Comparison of ENCODE assay signal across 14 cellular contexts in genomic region chr11:89436071-89436470, GRCh38. TPM values are rescaled to one million over a fixed set of nuclear protein-coding genes. Genes with fewer than 3 reads are reported as not detected.
DNase-seq lines count a peak whose midpoint lies in the region; ATAC-seq lines count a peak whose summit lies in the region.
"Had no signal": no experiment of that assay in that cellular context is flagged by ENCODE, and none has a peak within 500 bp of the region (broad histone marks: within the 10 kb centered on the region; RNA-seq: fewer than 3 reads in every experiment).

No MANE protein-coding gene starts in this region.

- H2BK15ac ChIP-seq in mesendoderm (replicated peaks; ENCODE audit: low read depth) = no peak overlapping the region

- no peak overlapping the region for H4K5ac ChIP-seq in mesendoderm (ENCODE audit: low read length)

- H3K18ac ChIP-seq in mesendoderm (ENCODE audit: low read length) = no peak overlapping the region

- no peak overlapping the region for H3K4me3 ChIP-seq in mesendoderm (ENCODE audit: low read length)

- WGBS in mesendoderm (ENCODE audit: extremely low coverage, insufficient coverage, low lambda C conversion rate) = no CpG with 5 or more reads among the region's 3 CpGs

- H3K27ac ChIP-seq in mesendoderm (ENCODE audit: low read depth, low read length) = no peak overlapping the region
- H3K27ac ChIP-seq: neutrophil had no signal

- no peak overlapping the region for H3K23ac ChIP-seq in mesendoderm (ENCODE audit: low read length)

- H3K79me1 ChIP-seq in mesendoderm (ENCODE audit: low read length) = no peaks in the 10 kb centered on the region

- no peak overlapping the region for H3K4me2 ChIP-seq in mesendoderm (ENCODE audit: low read length)

- intact Hi-C loops in left colon (cut with DNase I, micrococcal nuclease) = no loop called here

- no peaks in the 10 kb centered on the region for H3K4me1 ChIP-seq in mesendoderm (ENCODE audit: control insufficient read depth, low read depth, low read length)

- no peaks in the 10 kb centered on the region for H3K27me3 ChIP-seq in mesendoderm (ENCODE audit: insufficient read depth, low read length, poor library complexity)
- H3K27me3 ChIP-seq: neutrophil had no signal

- no peak overlapping the region for H2BK5ac ChIP-seq in mesendoderm (ENCODE audit: low read length)

- H3K9ac ChIP-seq in mesendoderm (ENCODE audit: low read length) = no peak overlapping the region

- H4K8ac ChIP-seq in mesendoderm (ENCODE audit: low read depth, low read length) = no peak overlapping the region

- ATAC-seq in GM21367 (IDR thresholded peaks at IDR 0.05; ENCODE audit: unreplicated experiment) (no peak), left colon (no peak)

- no peak overlapping the region for H3K56ac ChIP-seq in mesendoderm (ENCODE audit: low read length)

- H3K4ac ChIP-seq in mesendoderm (ENCODE audit: low read depth, low read length) = no peak overlapping the region

- no peak overlapping the region for H2AK5ac ChIP-seq in mesendoderm (ENCODE audit: low read length)

- DNase-seq in AG20443 (ENCODE audit: low spot score) (peak; percentile 12), HuH-7.5 (ENCODE audit: low spot score) (peak; percentile 1), dermis microvascular lymphatic vessel endothelial cell (ENCODE audit: low read depth in 2 of 2) (peak; percentile 39 to 40), mesendoderm (peak; percentile 43), left colon (no peak)
- no peak for DNase-seq in activated naive CD4-positive, alpha-beta T cell (lab: John Stamatoyannopoulos, UW)
- no peak for DNase-seq in stimulated activated CD4-positive, alpha-beta T cell treated with anti-CD3 and anti-CD28 coated beads, Interleukin-4, amount 100 ng/mL, for 4 hours
- DNase-seq: activated CD4-positive, CD25-positive, alpha-beta regulatory T cell; activated T-cell treated with anti-CD3 and anti-CD28 coated beads, Interleukin-2, amount 50 U/mL, for 48 hours; CD4-positive, alpha-beta memory T cell; erythroblast; NCI-H1092 treated with DMSO at 0.1 percent for 48 hours had no signal

- no peak overlapping the region for H2BK120ac ChIP-seq in mesendoderm (ENCODE audit: low read depth, low read length)

- H3K36me3 ChIP-seq in mesendoderm (ENCODE audit: control insufficient read depth, insufficient read depth, low read length) = no peaks in the 10 kb centered on the region
- H3K36me3 ChIP-seq: neutrophil had no signal

- no peaks in the 10 kb centered on the region for H3K79me2 ChIP-seq in mesendoderm (ENCODE audit: control insufficient read depth, insufficient read depth, low read length)

RNA-seq across cellular contexts. Expression of gene NOX4, which starts 55.1 kb away (rescaled TPM):
- total RNA-seq in dermis microvascular lymphatic vessel endothelial cell = 55.1 and 81.8 TPM in 2 replicates
- polyA plus RNA-seq in mesendoderm (2013, experiment 1 of 2) = 2.8 TPM
- polyA plus RNA-seq in mesendoderm (2013, experiment 2 of 2) = 2.9 TPM
- under 1 TPM; 0.17 to 0.46 TPM for total RNA-seq in left colon
- total RNA-seq: CD4-positive, alpha-beta memory T cell had no signal
- polyA plus RNA-seq: CD4-positive, alpha-beta memory T cell had no signal

Comparison
In these comparisons a context has a peak if more than half of its experiments do, and no peak if none do; other contexts are left out.
1. DNase-seq: peak in AG20443 (single experiment), HuH-7.5 (single experiment), dermis microvascular lymphatic vessel endothelial cell (2 of 2) and mesendoderm (single experiment); none in activated naive CD4-positive, alpha-beta T cell (0 of 4), stimulated activated CD4-positive, alpha-beta T cell treated with anti-CD3 and anti-CD28 coated beads, Interleukin-4, amount 100 ng/mL, for 4 hours (0 of 2) and left colon (0 of 2).
2. RNA of gene NOX4, which starts 55.1 kb away (total RNA-seq): 55.1 to 81.8 TPM in dermis microvascular lymphatic vessel endothelial cell; 0.17 to 0.46 TPM in left colon; every median in the first group is over 10 times any median in the second.